In genomic region chr11:118610220-118610772, GRCh38 we compare ENCODE assay signal across 1 cellular context.
TF ChIP-seq lines count a peak whose summit lies in the region.

No MANE protein-coding gene starts in this region.

TF ChIP-seq in H1, 55 proteins besides CTCF, POLR2A, EP300 and RAD21:
- peak; percentile 19 for TF ChIP-seq SUZ12 (IDR thresholded peaks at IDR 0.05; ENCODE audit: low read length)
- TF ChIP-seq GABPA (IDR thresholded peaks at IDR 0.05; ENCODE audit: borderline replicate concordance, insufficient read depth, low read length): no peak
